ENCODE assay signal across 9 cellular contexts in genomic region chr20:51594206-51594998, GRCh38. TPM values are rescaled to one million over a fixed set of nuclear protein-coding genes. Genes with fewer than 3 reads are reported as not detected.
DNase-seq lines count a peak whose midpoint lies in the region; ATAC-seq and TF ChIP-seq lines count a peak whose summit lies in the region.
"Had no signal": no experiment of that assay in that cellular context is flagged by ENCODE, and none has a peak within 500 bp of the region (broad histone marks: within the 10 kb centered on the region; RNA-seq: fewer than 3 reads in every experiment).

No MANE protein-coding gene starts in this region.

- peaks cover 9 to 18% of the 10 kb centered on the region in 2 donors for H3K4me1 ChIP-seq in thoracic aorta (ENCODE audit: control insufficient read depth in 1 of 2, low read depth in 2 of 2)

- no peaks in the 10 kb centered on the region for H3K27me3 ChIP-seq in thoracic aorta (replicated peaks; ENCODE audit: insufficient read depth)
- H3K27me3 ChIP-seq: ovary had no signal

- peak overlapping the region; percentile 86 for H3K27ac Mint-ChIP-seq in activated CD8-positive, alpha-beta T cell treated with anti-CD3 and anti-CD28 coated beads for 36 hours

- POLR2A ChIA-PET in activated CD8-positive, alpha-beta T cell treated with anti-CD3 and anti-CD28 coated beads for 36 hours (lab: Charles Lee) = interaction anchor here (0.6 to 2.3 kb wide), 10 partner anchors 8 to 241 kb away, joined by 3 to 9 read pairs (median 4); partner anchors contain the start of gene NFATC2

- CTCF ChIA-PET in activated CD8-positive, alpha-beta T cell treated with anti-CD3 and anti-CD28 coated beads for 36 hours (lab: Charles Lee) = interaction anchor here (0.5 to 5.1 kb wide), 51 partner anchors 8 to 578 kb away, joined by 3 to 49 read pairs (median 4); partner anchors contain the start of gene NFATC2

- intact Hi-C loops in activated CD8-positive, alpha-beta T cell treated with anti-CD3 and anti-CD28 coated beads for 36 hours (cut with micrococcal nuclease) = loop anchor here (2.0 kb wide), 1 partner anchor 222 kb away; no protein-coding TSS in a partner anchor
- intact Hi-C loops in left ventricle myocardium superior (cut with micrococcal nuclease) = no loop called here

- H3K4me3 Mint-ChIP-seq in activated T-cell treated with anti-CD3 and anti-CD28 coated beads, Interleukin-2, amount 50 U/mL, for 4 hours = peak overlapping the region; percentile 58
- H3K4me3 Mint-ChIP-seq in activated CD8-positive, alpha-beta T cell treated with anti-CD3 and anti-CD28 coated beads for 36 hours = peak overlapping the region; percentile 40

- no peaks in the 10 kb centered on the region for H3K9me3 Mint-ChIP-seq in activated T-cell treated with anti-CD3 and anti-CD28 coated beads, Interleukin-2, amount 50 U/mL, for 4 hours
- H3K9me3 Mint-ChIP-seq in activated CD8-positive, alpha-beta T cell treated with anti-CD3 and anti-CD28 coated beads for 36 hours = peaks cover 4% of the 10 kb centered on the region

- H3K36me3 Mint-ChIP-seq in activated T-cell treated with anti-CD3 and anti-CD28 coated beads, Interleukin-2, amount 50 U/mL, for 4 hours (ENCODE audit: insufficient read depth) = no peaks in the 10 kb centered on the region
- no peaks in the 10 kb centered on the region for H3K36me3 Mint-ChIP-seq in activated CD8-positive, alpha-beta T cell treated with anti-CD3 and anti-CD28 coated beads for 36 hours (ENCODE audit: low read depth)

- peaks cover 2% of the 10 kb centered on the region for H3K36me3 ChIP-seq in thoracic aorta
- H3K36me3 ChIP-seq: ovary had no signal

- no peak for ATAC-seq in activated T-cell treated with anti-CD3 and anti-CD28 coated beads, Interleukin-2, amount 50 U/mL, for 4 hours
- ATAC-seq in activated CD8-positive, alpha-beta T cell treated with anti-CD3 and anti-CD28 coated beads for 36 hours = no peak
- ATAC-seq in left ventricle myocardium superior = peak; percentile 47
- peak; percentile 37 for ATAC-seq in thoracic aorta (ENCODE audit: insufficient number of reproducible peaks, low FRiP score, low read depth)

- DNase-seq in activated T-cell treated with anti-CD3 and anti-CD28 coated beads, Interleukin-2, amount 50 U/mL, for 4 hours = no peak
- DNase-seq in activated T-cell treated with anti-CD3 and anti-CD28 coated beads, Interleukin-2, amount 50 U/mL, for 1 hour = no peak
- DNase-seq in activated CD8-positive, alpha-beta T cell treated with anti-CD3 and anti-CD28 coated beads for 36 hours = no peak
- DNase-seq in left ventricle myocardium superior (no peak), thoracic aorta (ENCODE audit: low spot score) (no peak), NCI-H2196 treated with DMSO at 0.1 percent for 48 hours (lab: John Stamatoyannopoulos, UW; ENCODE audit: unreplicated experiment) (no peak), AML-193 (lab: John Stamatoyannopoulos, UW) (no peak)
- DNase-seq in stimulated activated CD4-positive, alpha-beta T cell treated with anti-CD3 and anti-CD28 coated beads, Interleukin-15, amount 100 ng/mL, for 24 hours = no peak

- peak overlapping the region; percentile 48 to 67 for H3K27ac ChIP-seq in thoracic aorta

- peak overlapping the region; percentile 44 for H3K4me3 ChIP-seq in thoracic aorta
- H3K4me3 ChIP-seq: ovary had no signal

- H3K27me3 Mint-ChIP-seq in activated T-cell treated with anti-CD3 and anti-CD28 coated beads, Interleukin-2, amount 50 U/mL, for 4 hours (ENCODE audit: low read depth) = no peaks in the 10 kb centered on the region
- peaks cover 3% of the 10 kb centered on the region for H3K27me3 Mint-ChIP-seq in activated CD8-positive, alpha-beta T cell treated with anti-CD3 and anti-CD28 coated beads for 36 hours

- H3K9me3 ChIP-seq in thoracic aorta = no peaks in the 10 kb centered on the region
- H3K9me3 ChIP-seq: ovary had no signal

- no peak for TF ChIP-seq CTCF in activated CD8-positive, alpha-beta T cell treated with anti-CD3 and anti-CD28 coated beads for 36 hours (IDR thresholded peaks at IDR 0.05)
- no peak for TF ChIP-seq CTCF in thoracic aorta (IDR thresholded peaks at IDR 0.05)

- H3K4me1 Mint-ChIP-seq in activated T-cell treated with anti-CD3 and anti-CD28 coated beads, Interleukin-2, amount 50 U/mL, for 4 hours (ENCODE audit: low read depth) = peaks cover 34% of the 10 kb centered on the region
- H3K4me1 Mint-ChIP-seq in activated CD8-positive, alpha-beta T cell treated with anti-CD3 and anti-CD28 coated beads for 36 hours (ENCODE audit: low read depth) = peaks cover 47% of the 10 kb centered on the region

RNA-seq across cellular contexts. Expression of gene NFATC2, which starts 51.9 kb away (rescaled TPM):
- total RNA-seq in activated T-cell treated with anti-CD3 and anti-CD28 coated beads, Interleukin-2, amount 50 U/mL, for 4 hours = 10 to 100 TPM; 48.3 to 51.4 (median 48.9) TPM
- 10 to 100 TPM; 38.3 to 40.9 TPM for total RNA-seq in activated CD8-positive, alpha-beta T cell treated with anti-CD3 and anti-CD28 coated beads for 36 hours
- total RNA-seq in left ventricle myocardium superior (2.3 TPM), thoracic aorta (10 to 100 TPM; 11.9 to 24.5 TPM)

Comparison
In these comparisons a context has a peak if more than half of its experiments do, and no peak if none do; other contexts are left out.
1. ATAC-seq: peak in left ventricle myocardium superior (single experiment) and thoracic aorta (single experiment); none in activated T-cell treated with anti-CD3 and anti-CD28 coated beads, Interleukin-2, amount 50 U/mL, for 4 hours (0 of 2) and activated CD8-positive, alpha-beta T cell treated with anti-CD3 and anti-CD28 coated beads for 36 hours (single experiment).